Comparison of ENCODE assay signal across 19 cellular contexts in the genomic region with DNA sequence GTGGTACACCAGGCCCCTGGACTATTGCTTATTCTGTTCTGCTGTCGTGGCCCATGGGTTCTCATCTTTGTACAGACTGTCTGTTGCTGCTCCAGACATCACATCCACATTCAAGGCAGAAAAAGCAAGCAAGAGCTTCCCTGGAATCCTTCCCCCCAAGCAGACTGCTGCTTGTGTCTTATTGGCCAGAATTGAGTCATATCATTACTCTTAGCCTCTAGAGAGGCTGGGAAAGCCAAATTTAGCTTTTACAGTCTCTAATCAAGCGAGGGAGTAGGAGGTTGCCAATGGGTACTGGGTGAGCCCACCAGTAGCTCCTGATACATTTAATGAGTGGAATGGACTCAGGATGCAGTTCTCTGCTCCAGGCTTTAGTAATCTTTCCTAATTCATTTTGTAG. TPM values are rescaled to one million over a fixed set of nuclear protein-coding genes. Genes with fewer than 3 reads are reported as not detected.
A peak's percentile ranks its signal among the peaks of the same experiment; 100 is the strongest.
DNase-seq lines count a peak whose midpoint lies in the region; ATAC-seq and TF ChIP-seq lines count a peak whose summit lies in the region.
"Had no signal": no experiment of that assay in that cellular context is flagged by ENCODE, and none has a peak within 500 bp of the region (broad histone marks: within the 10 kb centered on the region; RNA-seq: fewer than 3 reads in every experiment).

No MANE protein-coding gene starts in this region.

- H3K27ac Mint-ChIP-seq in CD14-positive monocyte (no peak overlapping the region), osteocyte (ENCODE audit: unreplicated experiment) (no peak overlapping the region)
- H3K27ac Mint-ChIP-seq: CD4-positive, alpha-beta T cell had no signal

- peak; percentile 61 for DNase-seq in cardiac septum (ENCODE audit: low spot score)
- DNase-seq in Right ventricle myocardium superior: no peak
- DNase-seq in RPMI7951 (ENCODE audit: low read depth): peak; percentile 24
- DNase-seq in fibroblast of mammary gland (ENCODE audit: low read depth): peak; percentile 51
- DNase-seq in CD14-positive monocyte (ENCODE audit: low spot score): no peak
- DNase-seq in osteocyte (ENCODE audit: extremely low spot score, unreplicated experiment): no peak
- DNase-seq in SK-N-DZ (ENCODE audit: low spot score): no peak
- DNase-seq: CD4-positive, alpha-beta T cell; DND-41; GF-D8; MG63; NCI-H1436; NCI-H2029 treated with DMSO at 0.1 percent for 48 hours; NCI-H226; NK-92 treated with Interleukin-12 subunit alpha and Interleukin-12 subunit beta, amount 100 ng/mL, for 24 hours; T-helper 1 cell had no signal

- H3K27me3 Mint-ChIP-seq in CD14-positive monocyte (ENCODE audit: low read depth in 3 of 3) (peaks cover 0 to 3% (median 1%) of the 10 kb centered on the region in 3 donors), osteocyte (ENCODE audit: unreplicated experiment) (no peaks in the 10 kb centered on the region)
- H3K27me3 Mint-ChIP-seq: CD4-positive, alpha-beta T cell had no signal

- ATAC-seq in Right ventricle myocardium superior (ENCODE audit: poor library complexity) (no peak), gastroesophageal sphincter (no peak)

- no peaks in the 10 kb centered on the region for H3K36me3 Mint-ChIP-seq in CD14-positive monocyte
- no peaks in the 10 kb centered on the region for H3K36me3 Mint-ChIP-seq in osteocyte (ENCODE audit: unreplicated experiment)

- peaks cover 0 to 1% of the 10 kb centered on the region in 2 donors for H3K36me3 ChIP-seq in gastroesophageal sphincter
- H3K36me3 ChIP-seq: MG63 had no signal

- H3K27ac ChIP-seq in gastroesophageal sphincter: no peak overlapping the region
- H3K27ac ChIP-seq: 22Rv1, SK-N-MC had no signal

- no peak for TF ChIP-seq CTCF in fibroblast of mammary gland (conservative IDR thresholded peaks at IDR 0.05; ENCODE audit: control insufficient read depth, insufficient read depth, low read depth, low read length)
- no peak for TF ChIP-seq CTCF in CD14-positive monocyte (IDR thresholded peaks at IDR 0.05)
- TF ChIP-seq CTCF in osteocyte (IDR thresholded peaks at IDR 0.05): no peak
- no peak for TF ChIP-seq CTCF in gastroesophageal sphincter (IDR thresholded peaks at IDR 0.05)

- H3K4me3 ChIP-seq in fibroblast of mammary gland (ENCODE audit: control insufficient read depth, low read depth, low read length) (no peak overlapping the region), gastroesophageal sphincter (no peak overlapping the region)
- H3K4me3 ChIP-seq: MG63, SK-N-MC had no signal

- no peaks in the 10 kb centered on the region for H3K4me1 ChIP-seq in gastroesophageal sphincter

- H3K9me3 Mint-ChIP-seq in CD14-positive monocyte (peaks cover 0 to 4% (median 0%) of the 10 kb centered on the region in 7 donors), osteocyte (ENCODE audit: unreplicated experiment) (no peaks in the 10 kb centered on the region)
- H3K9me3 Mint-ChIP-seq: CD4-positive, alpha-beta T cell had no signal

- TF ChIP-seq EP300 in gastroesophageal sphincter (IDR thresholded peaks at IDR 0.05): no peak

- no peaks in the 10 kb centered on the region for H3K27me3 ChIP-seq in gastroesophageal sphincter
- H3K27me3 ChIP-seq: MG63 had no signal

- H3K4me1 Mint-ChIP-seq in CD14-positive monocyte (peaks cover 7% of the 10 kb centered on the region), osteocyte (ENCODE audit: unreplicated experiment) (peaks cover 9% of the 10 kb centered on the region)

- intact Hi-C loops in cardiac septum (cut with DNase I): no loop called here
- intact Hi-C loops in Right ventricle myocardium superior (cut with DNase I): no loop called here
- intact Hi-C loops in CD14-positive monocyte (cut with micrococcal nuclease): no loop called here

- no peak overlapping the region for H3K4me3 Mint-ChIP-seq in CD14-positive monocyte
- H3K4me3 Mint-ChIP-seq in osteocyte (ENCODE audit: unreplicated experiment): no peak overlapping the region
- H3K4me3 Mint-ChIP-seq: CD4-positive, alpha-beta T cell had no signal

- H3K9me3 ChIP-seq in gastroesophageal sphincter: no peaks in the 10 kb centered on the region
- H3K9me3 ChIP-seq: MG63 had no signal

- WGBS in gastroesophageal sphincter (ENCODE audit: low coverage in 1 of 2), 2 donors: 60 to 100% methylated on average over 1 to 2 of the region's 2 CpGs

- no peak for TF ChIP-seq POLR2A in gastroesophageal sphincter (IDR thresholded peaks at IDR 0.05)

RNA-seq across cellular contexts. Expression of gene RAB6B, which starts 39.4 kb away (rescaled TPM):
- total RNA-seq in cardiac septum (42.4 TPM), Right ventricle myocardium superior (48.5 TPM), osteocyte (7.8 and 11.3 TPM in 2 replicates), gastroesophageal sphincter (10 to 100 TPM in 2 of 4 donors, 1 to 10 TPM in 2; 5.0 to 16.1 (median 8.7) TPM)
- total RNA-seq in RPMI7951 (2014; rRNA removed; shearing (Covaris generic)): 0.12 and 0.29 TPM in 2 replicates
- under 1 TPM in 1 of 2 donors, not detected in 1; 0.46 TPM for polyA plus RNA-seq in CD14-positive monocyte
- 11.6 and 13.3 TPM in 2 replicates for polyA plus RNA-seq in SK-N-DZ (2014; cell fraction: cytosol; rRNA removed)
- polyA plus RNA-seq in SK-N-DZ (2014; cell fraction: nucleus; rRNA removed): 18.2 and 19.8 TPM in 2 replicates
- total RNA-seq: CD4-positive, alpha-beta T cell had no signal

RNA-seq across cellular contexts. Expression of gene SRPRB, which starts 50.7 kb away (rescaled TPM):
- total RNA-seq in cardiac septum: 27.6 TPM
- 26.4 TPM for total RNA-seq in Right ventricle myocardium superior
- 42.3 and 57.7 TPM in 2 replicates for total RNA-seq in RPMI7951 (2014; rRNA removed; shearing (Covaris generic))
- 10 to 100 TPM; 29.9 to 30.6 TPM for polyA plus RNA-seq in CD14-positive monocyte
- total RNA-seq in osteocyte: 84.7 and 91.7 TPM in 2 replicates
- 10 to 100 TPM; 13.8 to 32.1 (median 24.4) TPM for total RNA-seq in gastroesophageal sphincter
- polyA plus RNA-seq in SK-N-DZ (2014; cell fraction: cytosol; rRNA removed): 49.7 and 50.4 TPM in 2 replicates
- 12.6 and 18.1 TPM in 2 replicates for polyA plus RNA-seq in SK-N-DZ (2014; cell fraction: nucleus; rRNA removed)

Comparison
In these comparisons a context has a peak if more than half of its experiments do, and no peak if none do; other contexts are left out.
1. DNase-seq: peak in cardiac septum (single experiment), RPMI7951 (single experiment) and fibroblast of mammary gland (single experiment); none in Right ventricle myocardium superior (single experiment), CD14-positive monocyte (single experiment), osteocyte (single experiment) and SK-N-DZ (single experiment).